7 cellular contexts compared by ENCODE assay signal in genomic region chr10:84329986-84330651, GRCh38. TPM values are rescaled to one million over a fixed set of nuclear protein-coding genes. Genes with fewer than 3 reads are reported as not detected.
DNase-seq lines count a peak whose midpoint lies in the region; ATAC-seq and TF ChIP-seq lines count a peak whose summit lies in the region.

No MANE protein-coding gene starts in this region.

- no peaks in the 10 kb centered on the region for H4K20me1 ChIP-seq in HCT116 (ENCODE audit: insufficient read depth)
- H4K20me1 ChIP-seq in OCI-LY7 (ENCODE audit: insufficient read depth, low read length), result peaks cover 10% of the 10 kb centered on the region; the same call in 1 of the 2 replicates
- H4K20me1 ChIP-seq in fibroblast of lung (ENCODE audit: control insufficient read depth, extremely low read depth, insufficient read depth, low read length), result no peaks in the 10 kb centered on the region

- BruUV-seq in HCT116 (replicated peaks; lab: Mats Ljungman, UMichigan) (no TSS peak), OCI-LY7 (replicated peaks; lab: Mats Ljungman, UMichigan) (TSS peak; percentile 52)

- POLR2A ChIA-PET in HCT116 (lab: Charles Lee) (no interaction called here), OCI-LY7 (lab: Charles Lee) (interaction anchor here (0.7 to 1.0 kb wide), 2 partner anchors 13 to 14 kb away, joined by 3 read pairs; no protein-coding TSS in a partner anchor)

- CTCF ChIA-PET in HCT116 (lab: Charles Lee) (no interaction called here), OCI-LY7 (lab: Charles Lee; ENCODE audit: unreplicated experiment) (no interaction called here)

- DNase-seq in HCT116 (ENCODE audit: low read depth, low spot score) (no peak), OCI-LY7 (ENCODE audit: low spot score) (no peak), fibroblast of lung (ENCODE audit: low read depth in 2 of 2) (no peak), COLO668 (lab: John Stamatoyannopoulos, UW; ENCODE audit: unreplicated experiment) (no peak), T-helper 9 cell (no peak), SIG-M5 (lab: John Stamatoyannopoulos, UW) (no peak)

- H2AFZ ChIP-seq in HCT116 (ENCODE audit: low read depth, low read length, poor library complexity, severe bottlenecking) (no peak overlapping the region), OCI-LY7 (ENCODE audit: low read length) (no peak overlapping the region), fibroblast of lung (ENCODE audit: low read length) (no peak overlapping the region)

- H3K79me2 ChIP-seq in HCT116 (ENCODE audit: insufficient read depth, low read length), result peaks cover 59% of the 10 kb centered on the region
- peaks cover 57% of the 10 kb centered on the region; the same call in 1 of the 2 replicates for H3K79me2 ChIP-seq in OCI-LY7 (ENCODE audit: insufficient read depth, low read depth, low read length)
- peaks cover 50% of the 10 kb centered on the region for H3K79me2 ChIP-seq in fibroblast of lung (ENCODE audit: control insufficient read depth, insufficient read depth, low read length)

- H3K27me3 ChIP-seq in HCT116 (ENCODE audit: insufficient read depth, low read length), result no peaks in the 10 kb centered on the region
- H3K27me3 ChIP-seq in fibroblast of lung (ENCODE audit: control insufficient read depth, insufficient read depth, low read length), result no peaks in the 10 kb centered on the region

- H3K9ac ChIP-seq in HCT116 (ENCODE audit: low read length), result peak overlapping the region; percentile 71; the same call in 1 of the 2 replicates
- no peak overlapping the region for H3K9ac ChIP-seq in fibroblast of lung (ENCODE audit: insufficient read depth, low read length)

- TF ChIP-seq CTCF in HCT116 (IDR thresholded peaks at IDR 0.05 in 2 of 3, conservative IDR thresholded peaks at IDR 0.05 in 1 of 3; ENCODE audit: borderline replicate concordance in 1 of 3, insufficient read depth in 1 of 3, low read depth in 2 of 3, low read length in 2 of 3) (no peak), OCI-LY7 (conservative IDR thresholded peaks at IDR 0.05; ENCODE audit: low read length) (no peak), fibroblast of lung (conservative IDR thresholded peaks at IDR 0.05 in 1 of 2, IDR thresholded peaks at IDR 0.05 in 1 of 2; ENCODE audit: low read depth in 1 of 2, low read length in 2 of 2) (no peak)

- intact Hi-C loops in HCT116 (cut with micrococcal nuclease) (loop anchor here (5.0 kb wide), 1 partner anchor 63 kb away; no protein-coding TSS in a partner anchor), OCI-LY7 (cut with micrococcal nuclease; ENCODE audit: unreplicated experiment) (loop anchor here (2.0 kb wide), 1 partner anchor 191 kb away; the partner anchor contains the start of gene GHITM)

- H3K4me1 ChIP-seq in HCT116 (ENCODE audit: control insufficient read depth in 1 of 2, insufficient read depth in 2 of 2, low read length in 2 of 2) (peaks cover 11 to 32% of the 10 kb centered on the region in 2 experiments), OCI-LY7 (ENCODE audit: insufficient read depth, low read length, poor library complexity, severe bottlenecking) (peaks cover 39% of the 10 kb centered on the region), fibroblast of lung (ENCODE audit: control insufficient read depth, extremely low read depth, insufficient read depth, low read length) (peaks cover 3% of the 10 kb centered on the region)

- H3K27ac ChIP-seq in HCT116 (ENCODE audit: low read depth, low read length) (no peak overlapping the region), OCI-LY7 (ENCODE audit: low read depth, low read length, poor library complexity, severe bottlenecking) (peak overlapping the region; percentile 73), fibroblast of lung (ENCODE audit: insufficient read depth, low read length) (no peak overlapping the region)

- TF ChIP-seq RAD21 in HCT116 (IDR thresholded peaks at IDR 0.05; ENCODE audit: low read depth), result no peak

- RAD21 ChIA-PET in HCT116 (lab: Charles Lee; ENCODE audit: low non-redundant PET in 1 of 2, low total read pairs in 2 of 2, uncharacterized antibody in 2 of 2, unreplicated experiment in 2 of 2), result no interaction called here

- H3K9me2 ChIP-seq in HCT116 (ENCODE audit: insufficient read depth) (no peaks in the 10 kb centered on the region), OCI-LY7 (ENCODE audit: insufficient read depth, low read length) (no peaks in the 10 kb centered on the region)

- no peak for TF ChIP-seq POLR2A in HCT116 (IDR thresholded peaks at IDR 0.05; ENCODE audit: borderline replicate concordance, extremely low read depth, insufficient read depth, insufficient read length)

- H3K9me3 ChIP-seq in HCT116 (ENCODE audit: control insufficient read depth in 1 of 2, insufficient read depth in 1 of 2, low read depth in 1 of 2, low read length in 2 of 2) (no peaks in the 10 kb centered on the region), OCI-LY7 (ENCODE audit: low read length) (no peaks in the 10 kb centered on the region), fibroblast of lung (ENCODE audit: control insufficient read depth, insufficient read depth, low read depth, low read length) (no peaks in the 10 kb centered on the region)

- H3K36me3 ChIP-seq in HCT116 (ENCODE audit: control insufficient read depth in 1 of 2, insufficient read depth in 2 of 2, low read length in 2 of 2) (no peaks in the 10 kb centered on the region), OCI-LY7 (ENCODE audit: insufficient read depth, low read length) (no peaks in the 10 kb centered on the region), fibroblast of lung (ENCODE audit: control insufficient read depth, insufficient read depth, low read length) (no peaks in the 10 kb centered on the region)

- peak overlapping the region in 1 of 2 experiments; percentile 75; a peak in 1 of 4 replicates for H3K4me3 ChIP-seq in HCT116 (replicated peaks in 1 of 2; ENCODE audit: low read depth in 1 of 2, low read length in 2 of 2)
- peak overlapping the region; percentile 86 for H3K4me3 ChIP-seq in OCI-LY7 (ENCODE audit: low read depth, low read length, poor library complexity, severe bottlenecking)
- H3K4me3 ChIP-seq in fibroblast of lung (replicated peaks in 1 of 4; ENCODE audit: control extremely low read depth in 1 of 4, insufficient read depth in 1 of 4, low read depth in 3 of 4, low read length in 4 of 4), result peak overlapping the region; percentile 72 to 92 (median 82)

- ATAC-seq in GM18868 (IDR thresholded peaks at IDR 0.05; ENCODE audit: unreplicated experiment), result peak; percentile 17
- no peak for ATAC-seq in HCT116

- H3K4me2 ChIP-seq in HCT116 (ENCODE audit: low read length) (peak overlapping the region; percentile 79), OCI-LY7 (ENCODE audit: low read length) (peak overlapping the region; percentile 92), fibroblast of lung (ENCODE audit: extremely low read depth, insufficient read depth, low read length) (peak overlapping the region; percentile 73)

TF ChIP-seq in HCT116, 20 proteins besides CTCF, POLR2A, EP300 and RAD21:
- TF ChIP-seq EGR1 (IDR thresholded peaks at IDR 0.05; ENCODE audit: low read depth) (no peak), ZFX (IDR thresholded peaks at IDR 0.05) (no peak), SRF (IDR thresholded peaks at IDR 0.05; ENCODE audit: low read depth) (no peak), YY1 (IDR thresholded peaks at IDR 0.05; ENCODE audit: extremely low read depth, insufficient replicate concordance, low read depth, low read length) (no peak), SIN3A (IDR thresholded peaks at IDR 0.05; ENCODE audit: low read depth) (no peak), TCF7L2 (IDR thresholded peaks at IDR 0.05; ENCODE audit: borderline replicate concordance, extremely low read depth, insufficient read depth, insufficient read length) (no peak), CBX3 (IDR thresholded peaks at IDR 0.05; ENCODE audit: low read depth) (no peak), MAX (IDR thresholded peaks at IDR 0.05) (no peak), ZNF274 (IDR thresholded peaks at IDR 0.05; ENCODE audit: low read depth, low read length) (no peak), FOSL1 (IDR thresholded peaks at IDR 0.05; ENCODE audit: low read depth) (no peak), JUND (IDR thresholded peaks at IDR 0.05) (no peak), ELF1 (IDR thresholded peaks at IDR 0.05; ENCODE audit: borderline replicate concordance, low read depth) (no peak), SP1 (IDR thresholded peaks at IDR 0.05; ENCODE audit: low read depth) (no peak)

RNA-seq across cellular contexts. Expression of gene CCSER2, which starts 1.7 kb away (rescaled TPM):
- 28.9 TPM for total RNA-seq in HCT116 (2021; ENCODE audit: unreplicated experiment)
- polyA plus RNA-seq in HCT116 (2012), result 8.7 and 8.8 TPM in 2 replicates
- total RNA-seq in OCI-LY7 (2014; rRNA removed; shearing (Covaris generic)), result 11.1 and 15.9 TPM in 2 replicates
- total RNA-seq in OCI-LY7 (2022), result 30.1 and 33.3 TPM in 2 replicates
- total RNA-seq in fibroblast of lung, result 23.6 and 28.2 TPM in 2 replicates
- 60.1 and 65.4 TPM in 2 replicates for polyA plus RNA-seq in fibroblast of lung
- 31.7 and 33.5 TPM in 2 replicates for polyA plus RNA-seq in fibroblast of lung (2012)
- 16.9 and 24.8 TPM in 2 replicates for polyA minus RNA-seq in fibroblast of lung (ENCODE audit: low replicate concordance)
